18 cellular contexts compared by ENCODE assay signal in the genomic region with DNA sequence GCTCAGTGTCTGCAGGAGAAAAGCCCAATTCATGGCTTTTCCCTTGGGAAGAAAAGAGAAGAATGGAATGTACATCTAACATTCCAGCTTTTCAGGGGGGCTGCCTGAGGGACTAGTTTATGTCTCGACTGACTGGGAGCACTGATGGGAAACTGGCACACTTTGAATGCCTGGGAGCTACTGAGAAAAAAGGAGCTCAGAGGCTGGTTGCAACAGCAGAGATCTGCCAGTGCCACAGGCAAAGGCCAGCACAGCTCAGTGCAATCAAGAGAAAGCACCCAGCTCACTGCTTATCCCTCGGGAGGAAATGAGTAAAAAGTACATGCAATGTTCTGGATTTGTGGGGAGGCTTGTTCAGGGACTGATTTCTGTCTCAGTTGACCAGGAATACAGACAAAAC.
"Had no signal": no experiment of that assay in that cellular context is flagged by ENCODE, and none has a peak within 500 bp of the region (broad histone marks: within the 10 kb centered on the region; RNA-seq: fewer than 3 reads in every experiment).

No MANE protein-coding gene starts in this region.

- ATAC-seq: body of pancreas; left cardiac atrium; naive thymus-derived CD4-positive, alpha-beta T cell; stimulated activated memory B cell treated with anti-CD40 and anti-IgM and Interleukin-4, amounts not matched to agents 10 μg/mL and 1 μg/mL and 100 μg/mL, for 72 hours had no signal

- H3K4me3 ChIP-seq: body of pancreas, right atrium auricular region, spleen, transverse colon had no signal

- H3K4me1 ChIP-seq: body of pancreas, spleen, transverse colon had no signal

- H3K27me3 ChIP-seq: body of pancreas, neutrophil, right atrium auricular region, spleen, transverse colon had no signal

- H3K36me3 ChIP-seq: neutrophil, right atrium auricular region, spleen, transverse colon had no signal

- H3K27ac ChIP-seq: body of pancreas, epithelial cell of prostate, neutrophil, right atrium auricular region, spleen, transverse colon had no signal

- H3K9me3 ChIP-seq: body of pancreas, neutrophil had no signal

- DNase-seq: activated B cell treated with CpG ODN at 0.5 μM for 24 hours; activated naive CD4-positive, alpha-beta T cell treated with anti-CD3 and anti-CD28 coated beads, Interleukin-2, amount 50 U/mL, for 16 hours; activated T-cell treated with anti-CD3 and anti-CD28 coated beads, Interleukin-2, amount 50 U/mL, for 1 hour; body of pancreas; effector memory CD4-positive, alpha-beta T cell; glutamatergic neuron; immature natural killer cell; left cardiac atrium; naive thymus-derived CD4-positive, alpha-beta T cell; posterior cingulate gyrus; spleen; stimulated activated CD4-positive, alpha-beta T cell treated with anti-CD3 and anti-CD28 coated beads, Interleukin-1b, Interleukin-23, amount 100 ng/mL, for 48 hours; T-helper 1 cell; transverse colon had no signal
